In genomic region chr4:128306992-128307581, GRCh38 we compare ENCODE assay signal across 13 cellular contexts. TPM values are rescaled to one million over a fixed set of nuclear protein-coding genes. Genes with fewer than 3 reads are reported as not detected.
DNase-seq lines count a peak whose midpoint lies in the region; ATAC-seq, FAIRE-seq and TF ChIP-seq lines count a peak whose summit lies in the region.
"Had no signal": no experiment of that assay in that cellular context is flagged by ENCODE, and none has a peak within 500 bp of the region (broad histone marks: within the 10 kb centered on the region; RNA-seq: fewer than 3 reads in every experiment).

No MANE protein-coding gene starts in this region.

- no peaks in the 10 kb centered on the region for H3K36me3 ChIP-seq in HepG2 (replicated peaks in 1 of 2; ENCODE audit: control insufficient read depth in 1 of 2, insufficient read depth in 2 of 2, low read length in 2 of 2)

- TF ChIP-seq POLR2A in HepG2 (IDR thresholded peaks at IDR 0.05; ENCODE audit: insufficient read depth in 1 of 2, low read depth in 2 of 2, low read length in 2 of 2): no peak

- no peak overlapping the region for H3K27ac ChIP-seq in HepG2 (ENCODE audit: extremely low read length, insufficient read depth, low read length)
- H3K27ac ChIP-seq: BLaER1 treated with 17β-estradiol and CSF1 and Interleukin-3, amounts not matched to agents 10 nM and 100 nM had no signal

- H3K79me2 ChIP-seq in HepG2 (ENCODE audit: insufficient read depth, low read length): no peaks in the 10 kb centered on the region

- H3K4me2 ChIP-seq in HepG2 (ENCODE audit: low read depth, low read length): no peak overlapping the region
- H3K4me2 ChIP-seq: BLaER1 treated with 17β-estradiol and CSF1 and Interleukin-3, amounts not matched to agents 10 nM and 100 nM had no signal

- no peaks in the 10 kb centered on the region for H3K9me3 ChIP-seq in HepG2 (ENCODE audit: low read length)
- H3K9me3 ChIP-seq: BLaER1 treated with 17β-estradiol and CSF1 and Interleukin-3, amounts not matched to agents 10 nM and 100 nM had no signal

- DNase-seq in HepG2 (ENCODE audit: low spot score) (no peak), NCI-H1417 (lab: John Stamatoyannopoulos, UW) (no peak), NCI-H2029 (lab: John Stamatoyannopoulos, UW) (no peak), NCI-H524 treated with DMSO at 0.1 percent for 48 hours (lab: John Stamatoyannopoulos, UW) (no peak), NCI-H1092 treated with DMSO at 0.1 percent for 48 hours (lab: John Stamatoyannopoulos, UW) (no peak)
- DNase-seq: activated CD8-positive, alpha-beta T cell treated with anti-CD3 and anti-CD28 coated beads, Interleukin-2, amount 10 ng/mL, durations not matched to agents 7 days and 5 days; immature natural killer cell; natural killer cell; T-helper 1 cell had no signal

- TF ChIP-seq EP300 in HepG2 (IDR thresholded peaks at IDR 0.05; ENCODE audit: low read depth in 2 of 2, low read length in 2 of 2) (no peak), HepG2 (CRISPR knock-in tag; IDR thresholded peaks at IDR 0.05; ENCODE audit: borderline replicate concordance) (no peak)

- H3K4me1 ChIP-seq in HepG2 (ENCODE audit: insufficient read depth, low read length): peaks cover 16% of the 10 kb centered on the region
- H3K4me1 ChIP-seq: BLaER1 treated with 17β-estradiol and CSF1 and Interleukin-3, amounts not matched to agents 10 nM and 100 nM had no signal

- CTCF ChIA-PET in HepG2 (lab: Yijun Ruan, JAX; ENCODE audit: low intra/inter-chr PET ratio, low total read pairs): no interaction called here

- WGBS in HepG2 (ENCODE audit: low lambda C conversion rate): 17% methylated on average over 1 of the region's 1 CpG

- H4K20me1 ChIP-seq in HepG2 (ENCODE audit: insufficient read depth, low read length): no peaks in the 10 kb centered on the region
- H4K20me1 ChIP-seq: BLaER1 treated with 17β-estradiol and CSF1 and Interleukin-3, amounts not matched to agents 10 nM and 100 nM had no signal

- no peak overlapping the region for H3K4me3 ChIP-seq in HepG2 (replicated peaks in 1 of 3; ENCODE audit: insufficient read depth in 1 of 3, low read depth in 2 of 3, low read length in 3 of 3)
- H3K4me3 ChIP-seq: BLaER1 treated with 17β-estradiol and CSF1 and Interleukin-3, amounts not matched to agents 10 nM and 100 nM had no signal

- no peak for FAIRE-seq in HepG2 (lab: Jason Lieb, UNC)

- no TSS peak for BruUV-seq in HepG2 (replicated peaks; lab: Mats Ljungman, UMichigan)

- TF ChIP-seq CTCF in HepG2 (CRISPR knock-in tag; IDR thresholded peaks at IDR 0.05): no peak

- ATAC-seq in GM18907 (IDR thresholded peaks at IDR 0.05; ENCODE audit: unreplicated experiment) (peak; percentile 75), GM21825 (IDR thresholded peaks at IDR 0.05; ENCODE audit: unreplicated experiment) (peak; percentile 60), HG03439 (IDR thresholded peaks at IDR 0.05; ENCODE audit: unreplicated experiment) (peak; percentile 72), HepG2 (peak; percentile 29; the same call in 2 of the 3 replicates)
- ATAC-seq: activated CD8-positive, alpha-beta T cell treated with anti-CD3 and anti-CD28 coated beads, Interleukin-2, amount 10 ng/mL, durations not matched to agents 7 days and 5 days; natural killer cell had no signal

- POLR2A ChIA-PET in HepG2 (lab: Yijun Ruan, JAX): no interaction called here

- no peaks in the 10 kb centered on the region for H3K27me3 ChIP-seq in HepG2 (ENCODE audit: control insufficient read depth in 1 of 2, insufficient read depth in 2 of 2, low read length in 2 of 2)
- H3K27me3 ChIP-seq: BLaER1 treated with 17β-estradiol and CSF1 and Interleukin-3, amounts not matched to agents 10 nM and 100 nM had no signal

- H3K9ac ChIP-seq in HepG2 (ENCODE audit: insufficient read depth, low read depth, low read length): no peak overlapping the region
- H3K9ac ChIP-seq: BLaER1 treated with 17β-estradiol and CSF1 and Interleukin-3, amounts not matched to agents 10 nM and 100 nM had no signal

- TF ChIP-seq RAD21 in HepG2 (CRISPR knock-in tag; IDR thresholded peaks at IDR 0.05): no peak

- intact Hi-C loops in HepG2 (cut with micrococcal nuclease; ENCODE audit: unreplicated experiment): no loop called here

- in situ Hi-C loops in HepG2 (cut with HindIII; ENCODE audit: extremely low pct_ligation_motif_present, low pct_unique_long_range_greater_than_20kb): no loop called here

- H2AFZ ChIP-seq in HepG2 (ENCODE audit: low read length): no peak overlapping the region

TF ChIP-seq in HepG2, 621 proteins besides CTCF, POLR2A, EP300 and RAD21:
- no peak for TF ChIP-seq TARDBP (CRISPR knock-in tag; IDR thresholded peaks at IDR 0.05)
- TF ChIP-seq SMAD1 (CRISPR knock-in tag; IDR thresholded peaks at IDR 0.05; ENCODE audit: borderline replicate concordance, low read depth): no peak
- no peak for TF ChIP-seq ZNF326 (CRISPR knock-in tag; IDR thresholded peaks at IDR 0.05; ENCODE audit: borderline replicate concordance)
- no peak for TF ChIP-seq PRDM10 (CRISPR knock-in tag; IDR thresholded peaks at IDR 0.05; ENCODE audit: low read depth)
- TF ChIP-seq ZNF574 (CRISPR knock-in tag; IDR thresholded peaks at IDR 0.05): no peak
- no peak for TF ChIP-seq NR2F1 (CRISPR knock-in tag; IDR thresholded peaks at IDR 0.05)
- no peak for TF ChIP-seq CAMTA2 (CRISPR knock-in tag; IDR thresholded peaks at IDR 0.05; ENCODE audit: borderline replicate concordance)
- TF ChIP-seq ESRRA (CRISPR knock-in tag; IDR thresholded peaks at IDR 0.05; ENCODE audit: low read depth): no peak

RNA-seq across cellular contexts. Expression of gene PGRMC2, which starts 19.5 kb away (rescaled TPM):
- total RNA-seq in HepG2 (2016; rRNA removed; fragmentation: Illumina TruSeq; extraction: Trizol): 19.8 and 27.2 TPM in 2 replicates
- 5.6 and 7.3 TPM in 2 replicates for total RNA-seq in HepG2 (2016; cell fraction: cytosol; rRNA removed; fragmentation: Illumina TruSeq; extraction: Trizol; ENCODE audit: low read depth)
- 18.8 and 21.0 TPM in 2 replicates for total RNA-seq in HepG2 (2016; cell fraction: insoluble cytoplasmic fraction; rRNA removed; fragmentation: Illumina TruSeq; extraction: Trizol)
- total RNA-seq in HepG2 (2016; cell fraction: membrane; rRNA removed; fragmentation: Illumina TruSeq; extraction: Trizol): 22.0 and 23.6 TPM in 2 replicates
- total RNA-seq in HepG2 (2016; cell fraction: nucleus; rRNA removed; fragmentation: Illumina TruSeq; extraction: Trizol): 38.9 and 41.1 TPM in 2 replicates
- polyA plus RNA-seq in HepG2 (2011; rRNA removed): 15.4 and 16.0 TPM in 2 replicates
- polyA plus RNA-seq in HepG2 (2011; cell fraction: cytosol; rRNA removed): 5.6 and 9.7 TPM in 2 replicates
- polyA plus RNA-seq in HepG2 (2011; cell fraction: nucleus; rRNA removed): 3.3 and 5.9 TPM in 2 replicates
- polyA plus RNA-seq in HepG2 (2012): 88.6 and 121 TPM in 2 replicates
- 16.7 and 17.1 TPM in 2 replicates for polyA plus RNA-seq in HepG2 (2016; cell fraction: cytosol; fragmentation: Illumina TruSeq; extraction: Trizol; ENCODE audit: low read depth)
- polyA plus RNA-seq in HepG2 (2016; cell fraction: insoluble cytoplasmic fraction; fragmentation: Illumina TruSeq; extraction: Trizol; ENCODE audit: low read depth): 56.1 and 64.1 TPM in 2 replicates
- polyA plus RNA-seq in HepG2 (2016; cell fraction: membrane; fragmentation: Illumina TruSeq; extraction: Trizol; ENCODE audit: low read depth): 31.4 and 36.4 TPM in 2 replicates
- polyA plus RNA-seq in HepG2 (2016; cell fraction: nucleus; fragmentation: Illumina TruSeq; extraction: Trizol; ENCODE audit: insufficient read depth, low read depth): 142 and 152 TPM in 2 replicates
- 2.3 TPM in 2 replicates for polyA minus RNA-seq in HepG2 (2011; rRNA and poly(A)+ RNA removed; ENCODE audit: low replicate concordance)
- 9.8 and 11.8 TPM in 2 replicates for polyA minus RNA-seq in HepG2 (2011; cell fraction: cytosol; rRNA and poly(A)+ RNA removed)
- 6.7 and 10.9 TPM in 2 replicates for polyA minus RNA-seq in HepG2 (2011; cell fraction: nucleus; rRNA and poly(A)+ RNA removed)
